In genomic region chr2:39124000-39124769, GRCh38 we compare ENCODE assay signal across 1 cellular context.
TF ChIP-seq lines count a peak whose summit lies in the region.

No MANE protein-coding gene starts in this region.

TF ChIP-seq in HepG2, 621 proteins besides CTCF, POLR2A, EP300 and RAD21 (continued from another document and continues in another):
- TF ChIP-seq NONO (IDR thresholded peaks at IDR 0.05) (no peak), NONO (CRISPR knock-in tag; conservative IDR thresholded peaks at IDR 0.05) (peak; percentile 99), ZNF329 (CRISPR knock-in tag; IDR thresholded peaks at IDR 0.05; ENCODE audit: low read depth) (peak; percentile 38; the same call in 1 of the 2 replicates), EHMT2 (IDR thresholded peaks at IDR 0.05; ENCODE audit: borderline replicate concordance, low read depth, low read length) (no peak), ZBTB7A (CRISPR knock-in tag; IDR thresholded peaks at IDR 0.05) (peak; percentile 93; the same call in 1 of the 2 replicates), ZNF530 (CRISPR knock-in tag; IDR thresholded peaks at IDR 0.05; ENCODE audit: low read depth) (no peak), ZBTB38 (CRISPR knock-in tag; IDR thresholded peaks at IDR 0.05) (peak; percentile 93), RNF219 (CRISPR knock-in tag; IDR thresholded peaks at IDR 0.05) (no peak), HNRNPL (IDR thresholded peaks at IDR 0.05; ENCODE audit: low read depth, low read length) (no peak), GMEB1 (CRISPR knock-in tag; IDR thresholded peaks at IDR 0.05; ENCODE audit: borderline replicate concordance) (peak; percentile 99), ZBTB39 (CRISPR knock-in tag; IDR thresholded peaks at IDR 0.05) (0 out of 2 replicates have a peak, but pooled peaks have one; percentile 93), ZNF737 (CRISPR knock-in tag; IDR thresholded peaks at IDR 0.05; ENCODE audit: borderline replicate concordance) (no peak), ZNF263 (CRISPR knock-in tag; IDR thresholded peaks at IDR 0.05) (peak; percentile 75; the same call in 1 of the 2 replicates), ELF1 (CRISPR knock-in tag; IDR thresholded peaks at IDR 0.05) (peak; percentile 90), MBNL3 (CRISPR knock-in tag; conservative IDR thresholded peaks at IDR 0.05) (no peak), NFKBIZ (CRISPR knock-in tag; IDR thresholded peaks at IDR 0.05) (peak; percentile 91), KAT2B (IDR thresholded peaks at IDR 0.05; ENCODE audit: borderline replicate concordance, low read depth, low read length) (no peak), PBX3 (CRISPR knock-in tag; IDR thresholded peaks at IDR 0.05; ENCODE audit: borderline replicate concordance) (no peak), TAF15 (IDR thresholded peaks at IDR 0.05; ENCODE audit: low read depth, low read length, poor library complexity, severe bottlenecking) (no peak), HNF4G (IDR thresholded peaks at IDR 0.05; ENCODE audit: borderline replicate concordance, low read depth, low read length) (peak; percentile 91), HNF4G (CRISPR knock-in tag; IDR thresholded peaks at IDR 0.05; ENCODE audit: borderline replicate concordance, low read depth) (peak; percentile 87), ZNF343 (CRISPR knock-in tag; IDR thresholded peaks at IDR 0.05) (peak; percentile 93), ZNF850 (CRISPR knock-in tag; conservative IDR thresholded peaks at IDR 0.05) (no peak), ZNF770 (CRISPR knock-in tag; IDR thresholded peaks at IDR 0.05) (peak; percentile 83), ZNF501 (CRISPR knock-in tag; IDR thresholded peaks at IDR 0.05) (no peak), ZBED4 (CRISPR knock-in tag; IDR thresholded peaks at IDR 0.05; ENCODE audit: borderline replicate concordance) (peak; percentile 69; the same call in 1 of the 2 replicates), GFI1 (CRISPR knock-in tag; IDR thresholded peaks at IDR 0.05; ENCODE audit: borderline replicate concordance) (peak; percentile 71; the same call in 1 of the 2 replicates), ZNF432 (CRISPR knock-in tag; IDR thresholded peaks at IDR 0.05; ENCODE audit: borderline replicate concordance) (no peak), ZNF468 (CRISPR knock-in tag; IDR thresholded peaks at IDR 0.05) (0 out of 2 replicates have a peak, but pooled peaks have one; percentile 66), ZNF12 (CRISPR knock-in tag; IDR thresholded peaks at IDR 0.05) (peak; percentile 41), NR2F6 (IDR thresholded peaks at IDR 0.05) (peak; percentile 53), NR2F6 (CRISPR knock-in tag; IDR thresholded peaks at IDR 0.05) (peak; percentile 75), ZNF317 (CRISPR knock-in tag; IDR thresholded peaks at IDR 0.05) (peak; percentile 90), HNRNPH1 (optimal IDR thresholded peaks at IDR 0.05; ENCODE audit: low read depth, low read length) (no peak), SATB2 (CRISPR knock-in tag; IDR thresholded peaks at IDR 0.05) (0 out of 2 replicates have a peak, but pooled peaks have one; percentile 27), LRRFIP1 (CRISPR knock-in tag; conservative IDR thresholded peaks at IDR 0.05) (no peak), POLR2AphosphoS5 (IDR thresholded peaks at IDR 0.05; ENCODE audit: low read depth, low read length) (peak; percentile 81), ZBTB14 (CRISPR knock-in tag; IDR thresholded peaks at IDR 0.05) (no peak), XBP1 (CRISPR knock-in tag; IDR thresholded peaks at IDR 0.05) (no peak), ZNF230 (CRISPR knock-in tag; IDR thresholded peaks at IDR 0.05) (peak; percentile 95), HHEX (CRISPR knock-in tag; IDR thresholded peaks at IDR 0.05) (no peak), PCBP2 (optimal IDR thresholded peaks at IDR 0.05; ENCODE audit: low read depth, low read length, poor library complexity, severe bottlenecking) (no peak), ZC3H13 (CRISPR knock-in tag; IDR thresholded peaks at IDR 0.05) (peak; percentile 85), SMAD1 (CRISPR knock-in tag; IDR thresholded peaks at IDR 0.05; ENCODE audit: borderline replicate concordance, low read depth) (peak; percentile 100), LBX2 (CRISPR knock-in tag; IDR thresholded peaks at IDR 0.05; ENCODE audit: borderline replicate concordance) (peak; percentile 18; the same call in 1 of the 2 replicates), MAFG (CRISPR knock-in tag; IDR thresholded peaks at IDR 0.05) (no peak), GPBP1L1 (CRISPR knock-in tag; IDR thresholded peaks at IDR 0.05) (no peak), ZNF550 (CRISPR knock-in tag; IDR thresholded peaks at IDR 0.05; ENCODE audit: borderline replicate concordance) (no peak)
